Comparison of ENCODE assay signal across 1 cellular context in genomic region chr2:6309415-6310185, GRCh38.
A peak's percentile ranks its signal among the peaks of the same experiment; 100 is the strongest.
TF ChIP-seq lines count a peak whose summit lies in the region.

No MANE protein-coding gene starts in this region.

TF ChIP-seq in GM12878, 131 proteins besides CTCF, POLR2A, EP300 and RAD21 (continued from another document):
- no peak for TF ChIP-seq RCOR1 (conservative IDR thresholded peaks at IDR 0.05; ENCODE audit: low read depth, low read length)
- TF ChIP-seq, protein P1, sequence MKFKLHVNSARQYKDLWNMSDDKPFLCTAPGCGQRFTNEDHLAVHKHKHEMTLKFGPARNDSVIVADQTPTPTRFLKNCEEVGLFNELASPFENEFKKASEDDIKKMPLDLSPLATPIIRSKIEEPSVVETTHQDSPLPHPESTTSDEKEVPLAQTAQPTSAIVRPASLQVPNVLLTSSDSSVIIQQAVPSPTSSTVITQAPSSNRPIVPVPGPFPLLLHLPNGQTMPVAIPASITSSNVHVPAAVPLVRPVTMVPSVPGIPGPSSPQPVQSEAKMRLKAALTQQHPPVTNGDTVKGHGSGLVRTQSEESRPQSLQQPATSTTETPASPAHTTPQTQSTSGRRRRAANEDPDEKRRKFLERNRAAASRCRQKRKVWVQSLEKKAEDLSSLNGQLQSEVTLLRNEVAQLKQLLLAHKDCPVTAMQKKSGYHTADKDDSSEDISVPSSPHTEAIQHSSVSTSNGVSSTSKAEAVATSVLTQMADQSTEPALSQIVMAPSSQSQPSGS (IDR thresholded peaks at IDR 0.05; ENCODE audit: low read length): peak; percentile 36; the same call in 1 of the 2 replicates
- 0 out of 2 replicates have a peak, but pooled peaks have one; percentile 8 for TF ChIP-seq IKZF1 (conservative IDR thresholded peaks at IDR 0.05)
- no peak for TF ChIP-seq SUZ12 (IDR thresholded peaks at IDR 0.05; ENCODE audit: unreplicated experiment)
- no peak for TF ChIP-seq NR2F1 (conservative IDR thresholded peaks at IDR 0.05)
- TF ChIP-seq NFYA (IDR thresholded peaks at IDR 0.05; ENCODE audit: borderline replicate concordance, low read depth, low read length): no peak
- no peak for TF ChIP-seq JUND (IDR thresholded peaks at IDR 0.05; ENCODE audit: low read depth, low read length)
- TF ChIP-seq MEF2B (IDR thresholded peaks at IDR 0.05; ENCODE audit: partially characterized antibody, poor library complexity, severe bottlenecking): peak; percentile 82
- peak; percentile 27 to 48; a peak in 1 of 4 replicates for TF ChIP-seq IKZF2 (IDR thresholded peaks at IDR 0.05)
- TF ChIP-seq FOXK2 (IDR thresholded peaks at IDR 0.05): no peak
- TF ChIP-seq, protein P2, sequence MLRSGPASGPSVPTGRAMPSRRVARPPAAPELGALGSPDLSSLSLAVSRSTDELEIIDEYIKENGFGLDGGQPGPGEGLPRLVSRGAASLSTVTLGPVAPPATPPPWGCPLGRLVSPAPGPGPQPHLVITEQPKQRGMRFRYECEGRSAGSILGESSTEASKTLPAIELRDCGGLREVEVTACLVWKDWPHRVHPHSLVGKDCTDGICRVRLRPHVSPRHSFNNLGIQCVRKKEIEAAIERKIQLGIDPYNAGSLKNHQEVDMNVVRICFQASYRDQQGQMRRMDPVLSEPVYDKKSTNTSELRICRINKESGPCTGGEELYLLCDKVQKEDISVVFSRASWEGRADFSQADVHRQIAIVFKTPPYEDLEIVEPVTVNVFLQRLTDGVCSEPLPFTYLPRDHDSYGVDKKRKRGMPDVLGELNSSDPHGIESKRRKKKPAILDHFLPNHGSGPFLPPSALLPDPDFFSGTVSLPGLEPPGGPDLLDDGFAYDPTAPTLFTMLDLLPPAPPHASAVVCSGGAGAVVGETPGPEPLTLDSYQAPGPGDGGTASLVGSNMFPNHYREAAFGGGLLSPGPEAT (IDR thresholded peaks at IDR 0.05; ENCODE audit: low read depth): 0 out of 2 replicates have a peak, but pooled peaks have one; percentile 40
- no peak for TF ChIP-seq LARP7 (IDR thresholded peaks at IDR 0.05)
- TF ChIP-seq, protein P3, sequence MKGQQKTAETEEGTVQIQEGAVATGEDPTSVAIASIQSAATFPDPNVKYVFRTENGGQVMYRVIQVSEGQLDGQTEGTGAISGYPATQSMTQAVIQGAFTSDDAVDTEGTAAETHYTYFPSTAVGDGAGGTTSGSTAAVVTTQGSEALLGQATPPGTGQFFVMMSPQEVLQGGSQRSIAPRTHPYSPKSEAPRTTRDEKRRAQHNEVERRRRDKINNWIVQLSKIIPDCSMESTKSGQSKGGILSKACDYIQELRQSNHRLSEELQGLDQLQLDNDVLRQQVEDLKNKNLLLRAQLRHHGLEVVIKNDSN (IDR thresholded peaks at IDR 0.05; ENCODE audit: borderline replicate concordance, extremely low read length, insufficient read depth, low read depth, low read length): no peak
- TF ChIP-seq RUNX3 (IDR thresholded peaks at IDR 0.05; ENCODE audit: low read length): peak; percentile 80
- no peak for TF ChIP-seq BRCA1 (IDR thresholded peaks at IDR 0.05; ENCODE audit: low read depth, low read length)
- no peak for TF ChIP-seq ZBTB4 (CRISPR knock-in tag; IDR thresholded peaks at IDR 0.05)
- no peak for TF ChIP-seq ATF3 (IDR thresholded peaks at IDR 0.05; ENCODE audit: borderline replicate concordance, extremely low read depth, low read depth, low read length)
- TF ChIP-seq TCF12 (IDR thresholded peaks at IDR 0.05; ENCODE audit: low read depth, low read length): peak; percentile 82
- 0 out of 2 replicates have a peak, but pooled peaks have one; percentile 54 for TF ChIP-seq CBX5 (IDR thresholded peaks at IDR 0.05; ENCODE audit: low read depth)
TF ChIP-seq in GM12878: peak in this region for 19.
